In genomic region chr21:44006017-44006624, GRCh38 we compare ENCODE assay signal across 11 cellular contexts. TPM values are rescaled to one million over a fixed set of nuclear protein-coding genes. Genes with fewer than 3 reads are reported as not detected.
DNase-seq lines count a peak whose midpoint lies in the region; ATAC-seq and TF ChIP-seq lines count a peak whose summit lies in the region.
"Had no signal": no experiment of that assay in that cellular context is flagged by ENCODE, and none has a peak within 500 bp of the region (broad histone marks: within the 10 kb centered on the region; RNA-seq: fewer than 3 reads in every experiment).

No MANE protein-coding gene starts in this region.

- peaks cover 5% of the 10 kb centered on the region for H3K9me3 Mint-ChIP-seq in chondrocyte (ENCODE audit: low read depth)
- H3K9me3 Mint-ChIP-seq in stimulated activated memory B cell treated with anti-CD40 and anti-IgM and Interleukin-4, amounts not matched to agents 10 μg/mL and 1 μg/mL and 100 μg/mL, for 72 hours, result no peaks in the 10 kb centered on the region
- no peaks in the 10 kb centered on the region for H3K9me3 Mint-ChIP-seq in T-cell

- POLR2A ChIA-PET in T-cell (lab: Charles Lee), result no interaction called here

- H3K4me1 ChIP-seq in suprapubic skin, result peaks cover 3% of the 10 kb centered on the region

- CTCF ChIA-PET in T-cell (lab: Charles Lee), result no interaction called here

- H3K27ac Mint-ChIP-seq in chondrocyte (ENCODE audit: unreplicated experiment), result peak overlapping the region; percentile 97
- H3K27ac Mint-ChIP-seq in stimulated activated memory B cell treated with anti-CD40 and anti-IgM and Interleukin-4, amounts not matched to agents 10 μg/mL and 1 μg/mL and 100 μg/mL, for 72 hours, result no peak overlapping the region
- H3K27ac Mint-ChIP-seq in T-cell, result no peak overlapping the region

- no peak overlapping the region for H3K4me3 ChIP-seq in suprapubic skin

- peaks cover 56% of the 10 kb centered on the region for H3K4me1 Mint-ChIP-seq in chondrocyte (ENCODE audit: low read depth)
- peaks cover 2% of the 10 kb centered on the region for H3K4me1 Mint-ChIP-seq in stimulated activated memory B cell treated with anti-CD40 and anti-IgM and Interleukin-4, amounts not matched to agents 10 μg/mL and 1 μg/mL and 100 μg/mL, for 72 hours
- H3K4me1 Mint-ChIP-seq in T-cell, result peaks cover 6 to 12% (median 10%) of the 10 kb centered on the region in 3 donors

- peak; percentile 54 for ATAC-seq in left lobe of liver
- no peak for ATAC-seq in stimulated activated memory B cell treated with anti-CD40 and anti-IgM and Interleukin-4, amounts not matched to agents 10 μg/mL and 1 μg/mL and 100 μg/mL, for 72 hours
- no peak for ATAC-seq in T-cell (replicated peaks in 1 of 4)
- ATAC-seq: HCT116 had no signal

- no peaks in the 10 kb centered on the region for H3K27me3 ChIP-seq in suprapubic skin

- H3K36me3 Mint-ChIP-seq in chondrocyte (ENCODE audit: low read depth) (peaks cover 1% of the 10 kb centered on the region), T-cell (no peaks in the 10 kb centered on the region)
- H3K36me3 Mint-ChIP-seq in stimulated activated memory B cell treated with anti-CD40 and anti-IgM and Interleukin-4, amounts not matched to agents 10 μg/mL and 1 μg/mL and 100 μg/mL, for 72 hours, result peaks cover 6% of the 10 kb centered on the region

- peak overlapping the region; percentile 60 for H3K27ac ChIP-seq in suprapubic skin

- TF ChIP-seq CTCF in chondrocyte (IDR thresholded peaks at IDR 0.05) (no peak), suprapubic skin (IDR thresholded peaks at IDR 0.05) (no peak)

- 68% methylated on average over 9 of the region's 9 CpGs for WGBS in suprapubic skin

- no peaks in the 10 kb centered on the region for H3K9me3 ChIP-seq in suprapubic skin

- DNase-seq in HPDE6-E6E7 (ENCODE audit: extremely low spot score) (peak; percentile 79), chondrocyte (ENCODE audit: low spot score) (no peak), left lobe of liver (ENCODE audit: low spot score) (no peak), suprapubic skin (ENCODE audit: low spot score in 2 of 2) (peak in 1 of 2 donors; percentile 45), SHP77 (lab: John Stamatoyannopoulos, UW) (no peak), T-cell (no peak)
- DNase-seq in activated CD4-positive, CD25-positive, alpha-beta regulatory T cell (lab: John Stamatoyannopoulos, UW), result no peak
- DNase-seq: Karpas-422; stimulated activated CD4-positive, alpha-beta T cell treated with anti-CD3 and anti-CD28 coated beads, Interleukin-2, amount 100 ng/mL, for 48 hours had no signal

- TF ChIP-seq POLR2A in suprapubic skin (IDR thresholded peaks at IDR 0.05), result no peak

- TF ChIP-seq EP300 in suprapubic skin (IDR thresholded peaks at IDR 0.05), result no peak

- H3K27me3 Mint-ChIP-seq in chondrocyte (ENCODE audit: low read depth) (no peaks in the 10 kb centered on the region), T-cell (no peaks in the 10 kb centered on the region)
- H3K27me3 Mint-ChIP-seq in stimulated activated memory B cell treated with anti-CD40 and anti-IgM and Interleukin-4, amounts not matched to agents 10 μg/mL and 1 μg/mL and 100 μg/mL, for 72 hours, result no peaks in the 10 kb centered on the region

- H3K4me3 Mint-ChIP-seq in chondrocyte (ENCODE audit: unreplicated experiment), result peak overlapping the region; percentile 38
- H3K4me3 Mint-ChIP-seq in stimulated activated memory B cell treated with anti-CD40 and anti-IgM and Interleukin-4, amounts not matched to agents 10 μg/mL and 1 μg/mL and 100 μg/mL, for 72 hours, result no peak overlapping the region
- no peak overlapping the region for H3K4me3 Mint-ChIP-seq in T-cell

- no peaks in the 10 kb centered on the region for H3K36me3 ChIP-seq in suprapubic skin

RNA-seq across cellular contexts. Expression of gene TRAPPC10, which starts 6.0 kb away (rescaled TPM):
- total RNA-seq in chondrocyte (31.0 to 41.8 TPM (median 37.0 TPM) in 3 replicates), left lobe of liver (21.2 TPM), suprapubic skin (10 to 100 TPM; 31.0 to 51.8 (median 43.0) TPM), T-cell (100 to 1,000 TPM in 2 of 5 donors, 10 to 100 TPM in 3; 82.5 to 144 (median 92.2) TPM)
